17 cellular contexts compared by ENCODE assay signal in the genomic region with DNA sequence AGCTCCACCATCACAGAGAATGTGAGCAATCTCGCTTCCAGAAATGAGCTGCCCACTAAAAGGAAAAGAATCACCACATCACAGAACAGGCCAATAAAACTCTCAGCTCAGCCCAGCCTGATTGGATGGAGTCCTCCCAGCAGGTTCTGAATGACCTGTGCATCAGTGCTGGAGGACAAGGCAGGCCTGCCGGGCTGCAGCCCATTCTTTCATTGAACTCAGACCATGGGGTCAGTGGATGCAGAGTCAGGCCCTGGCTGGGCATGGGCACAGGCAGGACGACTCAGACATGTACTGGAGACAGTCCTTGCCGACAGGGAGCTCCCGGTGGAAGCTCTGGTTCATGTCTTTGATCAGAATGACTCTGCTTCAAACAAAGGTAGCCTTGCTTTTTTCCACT.
A peak's percentile ranks its signal among the peaks of the same experiment; 100 is the strongest.
DNase-seq lines count a peak whose midpoint lies in the region; ATAC-seq and TF ChIP-seq lines count a peak whose summit lies in the region.
"Had no signal": no experiment of that assay in that cellular context is flagged by ENCODE, and none has a peak within 500 bp of the region (broad histone marks: within the 10 kb centered on the region; RNA-seq: fewer than 3 reads in every experiment).

No MANE protein-coding gene starts in this region.

- no peak overlapping the region for H3K9ac ChIP-seq in OCI-LY1 (ENCODE audit: low read length)
- H3K9ac ChIP-seq in H9 (ENCODE audit: extremely low read depth, insufficient read length, low read length), result no peak overlapping the region
- H3K9ac ChIP-seq: KMS-11 had no signal

- no peak overlapping the region for H3K56ac ChIP-seq in H9 (ENCODE audit: insufficient read length, low read depth, low read length)

- H3K27ac Mint-ChIP-seq in glutamatergic neuron (ENCODE audit: unreplicated experiment), result no peak overlapping the region
- H3K27ac Mint-ChIP-seq in nephron, result peak overlapping the region; percentile 78 to 92 (median 91)
- H3K27ac Mint-ChIP-seq in H9, result no peak overlapping the region; a peak in 1 of 7 replicates
- H3K27ac Mint-ChIP-seq: GM23338 had no signal

- no peak overlapping the region for H4K91ac ChIP-seq in H9 (ENCODE audit: insufficient read length, low read depth, low read length)

- no peaks in the 10 kb centered on the region for H3K9me2 ChIP-seq in OCI-LY1 (ENCODE audit: low read depth, low read length)

- H3K27me3 Mint-ChIP-seq in glutamatergic neuron (ENCODE audit: unreplicated experiment), result peaks cover 5% of the 10 kb centered on the region
- no peaks in the 10 kb centered on the region for H3K27me3 Mint-ChIP-seq in nephron (ENCODE audit: low read depth)
- peaks cover 5% of the 10 kb centered on the region; the same call in 1 of the 2 replicates for H3K27me3 Mint-ChIP-seq in H9 (ENCODE audit: low read depth)
- H3K27me3 Mint-ChIP-seq: CD4-positive, CD25-positive, alpha-beta regulatory T cell had no signal

- no peak overlapping the region for H2BK20ac ChIP-seq in H9 (ENCODE audit: low read depth, low read length, poor library complexity, severe bottlenecking)

- DNase-seq in glutamatergic neuron, result no peak
- DNase-seq in thoracic aorta (ENCODE audit: low spot score), result no peak
- no peak for DNase-seq in amygdala (lab: John Stamatoyannopoulos, UW)
- no peak for DNase-seq in H9
- no peak for DNase-seq in UCSD-AML1 (lab: John Stamatoyannopoulos, UW; ENCODE audit: unreplicated experiment)
- DNase-seq: CD4-positive, CD25-positive, alpha-beta regulatory T cell; NCI-H1105 treated with DMSO at 0.1 percent for 48 hours; NCI-H2029 treated with DMSO at 0.1 percent for 48 hours; NCI-H226; NCI-H524; NCI-H82; Peyer's patch had no signal

- TF ChIP-seq CTCF in OCI-LY1 (IDR thresholded peaks at IDR 0.05; ENCODE audit: low read length), result no peak
- no peak for TF ChIP-seq CTCF in glutamatergic neuron (IDR thresholded peaks at IDR 0.05; ENCODE audit: partially characterized antibody, unreplicated experiment)
- TF ChIP-seq CTCF in nephron (IDR thresholded peaks at IDR 0.05; ENCODE audit: unreplicated experiment in 3 of 3), result no peak
- TF ChIP-seq CTCF in thoracic aorta (IDR thresholded peaks at IDR 0.05), result no peak
- no peak for TF ChIP-seq CTCF in H9 (conservative IDR thresholded peaks at IDR 0.05)

- no peak overlapping the region for H3T11ph ChIP-seq in H9 (ENCODE audit: low read length)

- no peak overlapping the region for H2BK12ac ChIP-seq in H9 (ENCODE audit: insufficient read length, low read depth, low read length)

- H3K4me3 Mint-ChIP-seq in glutamatergic neuron (ENCODE audit: unreplicated experiment) (peak overlapping the region; percentile 15), nephron (no peak overlapping the region), H9 (no peak overlapping the region)
- H3K4me3 Mint-ChIP-seq: CD4-positive, CD25-positive, alpha-beta regulatory T cell; GM23338 had no signal

- H3K27ac ChIP-seq in OCI-LY1 (ENCODE audit: low read depth, low read length, poor library complexity, severe bottlenecking) (peak overlapping the region; percentile 65), thoracic aorta (peak overlapping the region; percentile 25 to 61), H9 (ENCODE audit: insufficient read length, low read depth, low read length) (no peak overlapping the region)
- H3K27ac ChIP-seq: KMS-11, Peyer's patch had no signal

- ATAC-seq in thoracic aorta (ENCODE audit: insufficient number of reproducible peaks, low FRiP score, low read depth), result no peak
- ATAC-seq: GM23338, HCT116 had no signal

- no peak overlapping the region for H2BK5ac ChIP-seq in H9 (ENCODE audit: insufficient read length, low read length)

- H3K23ac ChIP-seq in H9 (ENCODE audit: insufficient read length, low read depth, low read length), result no peak overlapping the region

- H3K36me3 ChIP-seq in OCI-LY1 (ENCODE audit: insufficient read depth, low read length), result peaks cover 22% of the 10 kb centered on the region
- H3K36me3 ChIP-seq in thoracic aorta, result no peaks in the 10 kb centered on the region
- H3K36me3 ChIP-seq: Peyer's patch had no signal

- H3F3A ChIP-seq in OCI-LY1 (ENCODE audit: insufficient read depth, low read length), result no peaks in the 10 kb centered on the region

- peaks cover 48% of the 10 kb centered on the region for H3K4me1 Mint-ChIP-seq in glutamatergic neuron (ENCODE audit: low read depth, unreplicated experiment)
- peaks cover 51% of the 10 kb centered on the region for H3K4me1 Mint-ChIP-seq in nephron
- no peaks in the 10 kb centered on the region for H3K4me1 Mint-ChIP-seq in H9
- H3K4me1 Mint-ChIP-seq: CD4-positive, CD25-positive, alpha-beta regulatory T cell had no signal

- H2AFZ ChIP-seq in OCI-LY1 (ENCODE audit: low read length), result no peak overlapping the region
- H2AFZ ChIP-seq in H9 (ENCODE audit: low read length), result no peak overlapping the region
- H2AFZ ChIP-seq: GM23338 had no signal

- no peak overlapping the region for H3K4me3 ChIP-seq in OCI-LY1 (ENCODE audit: low read depth, low read length, poor library complexity, severe bottlenecking)
- H3K4me3 ChIP-seq in thoracic aorta, result no peak overlapping the region
- H3K4me3 ChIP-seq: GM23338, Peyer's patch had no signal

- H3K4me2 ChIP-seq in OCI-LY1 (ENCODE audit: low read length) (no peak overlapping the region), H9 (ENCODE audit: insufficient read depth, insufficient read length, low read length) (no peak overlapping the region)
- H3K4me2 ChIP-seq: GM23338, KMS-11 had no signal

- WGBS in H9 (ENCODE audit: extremely low coverage, insufficient read length, low lambda C conversion rate), result no CpG with 5 or more reads among the region's 5 CpGs

- no peak overlapping the region for H2BK120ac ChIP-seq in H9 (ENCODE audit: low read depth, low read length, poor library complexity, severe bottlenecking)

- H4K8ac ChIP-seq in H9 (replicated peaks; ENCODE audit: insufficient read length, low read depth, low read length), result no peak overlapping the region

- no peak overlapping the region for H3K4ac ChIP-seq in H9 (ENCODE audit: low read depth, low read length)

- H3K27me3 ChIP-seq in OCI-LY1 (ENCODE audit: insufficient read depth, low read length) (no peaks in the 10 kb centered on the region), thoracic aorta (replicated peaks; ENCODE audit: insufficient read depth) (no peaks in the 10 kb centered on the region), H9 (ENCODE audit: insufficient read depth, low read length) (no peaks in the 10 kb centered on the region)
- H3K27me3 ChIP-seq: Peyer's patch had no signal

- H4K5ac ChIP-seq in H9 (ENCODE audit: insufficient read length, low read depth, low read length), result no peak overlapping the region

- H3K9me3 ChIP-seq in OCI-LY1 (ENCODE audit: low read length) (no peaks in the 10 kb centered on the region), thoracic aorta (no peaks in the 10 kb centered on the region), H9 (ENCODE audit: control insufficient read depth, low read depth, low read length) (no peaks in the 10 kb centered on the region)
- H3K9me3 ChIP-seq: Peyer's patch had no signal

- H3K36me3 Mint-ChIP-seq in glutamatergic neuron (ENCODE audit: unreplicated experiment) (no peaks in the 10 kb centered on the region), nephron (ENCODE audit: low read depth) (peaks cover 16% of the 10 kb centered on the region), H9 (ENCODE audit: insufficient read depth in 1 of 3, low read depth in 3 of 3) (no peaks in the 10 kb centered on the region; a peak in 1 of 7 replicates)

- no peak overlapping the region for H3K18ac ChIP-seq in H9 (ENCODE audit: insufficient read length, low read depth, low read length)

- H3K4me1 ChIP-seq in OCI-LY1 (ENCODE audit: insufficient read depth, low read length, severe bottlenecking), result peaks cover 56% of the 10 kb centered on the region
- H3K4me1 ChIP-seq in thoracic aorta (ENCODE audit: control insufficient read depth in 1 of 2, low read depth in 2 of 2), result peaks cover 6 to 45% of the 10 kb centered on the region in 2 donors
- H3K4me1 ChIP-seq in H9 (ENCODE audit: insufficient read depth, low read length), result no peaks in the 10 kb centered on the region
- H3K4me1 ChIP-seq: Peyer's patch had no signal

- H2BK15ac ChIP-seq in H9 (ENCODE audit: low read depth, low read length), result no peak overlapping the region

- no peak overlapping the region for H3K14ac ChIP-seq in H9 (ENCODE audit: insufficient read depth, low read length)

- H4K20me1 ChIP-seq in OCI-LY1 (ENCODE audit: insufficient read depth, low read length) (no peaks in the 10 kb centered on the region), H9 (ENCODE audit: control insufficient read depth, insufficient read depth, insufficient read length) (no peaks in the 10 kb centered on the region)

- H3K9me3 Mint-ChIP-seq in glutamatergic neuron (ENCODE audit: unreplicated experiment) (peaks cover 10% of the 10 kb centered on the region), nephron (no peaks in the 10 kb centered on the region), H9 (0 out of 5 replicates have a peak, but pooled peaks cover 0 to 2% of the 10 kb centered on the region in 2 experiments)
- H3K9me3 Mint-ChIP-seq: CD4-positive, CD25-positive, alpha-beta regulatory T cell; GM23338 had no signal

- H3K79me2 ChIP-seq in OCI-LY1 (ENCODE audit: insufficient read depth, low read length) (no peaks in the 10 kb centered on the region), H9 (ENCODE audit: insufficient read depth, low read length) (no peaks in the 10 kb centered on the region)

- H3K79me1 ChIP-seq in H9 (ENCODE audit: insufficient read depth, low read depth, low read length, poor library complexity, severe bottlenecking), result no peaks in the 10 kb centered on the region

- H3K23me2 ChIP-seq in H9 (ENCODE audit: insufficient read length, low read depth, low read length, poor library complexity, severe bottlenecking), result no peaks in the 10 kb centered on the region

- H2AK5ac ChIP-seq in H9 (ENCODE audit: insufficient read length, low read length), result no peak overlapping the region

Comparison
In these comparisons a context has a peak if more than half of its experiments do, and no peak if none do; other contexts are left out.
1. H3K27ac Mint-ChIP-seq: peak in nephron (3 of 3); none in glutamatergic neuron (single experiment) and H9 (0 of 3).